Comparison of ENCODE assay signal across 34 cellular contexts in the genomic region with DNA sequence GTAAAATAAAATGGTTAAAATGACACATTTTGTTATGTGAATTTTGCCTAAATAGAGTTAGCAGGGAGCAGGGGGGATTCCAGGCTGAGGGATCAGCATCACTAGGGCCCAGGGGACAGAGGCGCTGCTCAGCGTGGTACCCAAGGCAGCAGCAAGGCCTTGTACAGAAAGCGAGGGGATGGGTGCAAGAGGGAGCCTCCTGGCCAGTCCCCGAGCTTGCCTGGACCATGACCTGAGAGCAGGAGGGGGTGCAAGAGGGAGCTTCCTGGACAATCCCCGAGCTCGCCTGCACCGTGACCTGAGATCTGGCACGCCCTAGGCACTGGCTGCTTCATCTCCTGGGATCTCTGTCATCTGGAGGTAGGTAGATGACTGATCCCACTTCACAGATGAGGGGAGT. TPM values are rescaled to one million over a fixed set of nuclear protein-coding genes. Genes with fewer than 3 reads are reported as not detected.
"Had no signal": no experiment of that assay in that cellular context is flagged by ENCODE, and none has a peak within 500 bp of the region (broad histone marks: within the 10 kb centered on the region; RNA-seq: fewer than 3 reads in every experiment).

No MANE protein-coding gene starts in this region.

- H3K27ac Mint-ChIP-seq: activated B cell treated with CpG ODN at 0.5 μM for 24 hours; activated CD8-positive, alpha-beta memory T cell treated with anti-CD3 and anti-CD28 coated beads, Interleukin-2, amount 10 ng/mL, durations not matched to agents 7 days and 5 days; activated CD8-positive, alpha-beta T cell treated with anti-CD3 and anti-CD28 coated beads, Interleukin-2, amount 10 ng/mL, durations not matched to agents 7 days and 5 days; activated naive CD4-positive, alpha-beta T cell treated with anti-CD3 and anti-CD28 coated beads for 36 hours; activated naive CD4-positive, alpha-beta T cell treated with anti-CD3 and anti-CD28 coated beads, Interleukin-2, amount 50 U/mL, for 24 hours; activated naive CD8-positive, alpha-beta T cell treated with anti-CD3 and anti-CD28 coated beads for 36 hours; activated naive CD8-positive, alpha-beta T cell treated with anti-CD3 and anti-CD28 coated beads, Interleukin-2, amount 50 U/mL, for 24 hours; activated T-helper 1 cell treated with anti-CD3 and anti-CD28 coated beads, Interleukin-12 subunit alpha, Interleukin-12 subunit beta, Interleukin-2, Interleukin-4 antibody, amounts not matched to agents 30 ng/mL and 10 ng/mL and 1 ng/mL, durations not matched to agents 14 hours and 24 hours and 36 hours; activated T-helper 2 cell treated with anti-CD3 and anti-CD28 coated beads, Interferon-gamma antibody, Interleukin-2, Interleukin-4, amounts not matched to agents 10 μg/mL and 5 μg/mL and 100 μg/mL, durations not matched to agents 14 hours and 24 hours and 36 hours; T-helper 17 cell; T-helper 2 cell treated with Interferon-gamma antibody and Interleukin-4, amounts not matched to agents 5 μg/mL and 100 μg/mL, for 36 hours had no signal

- H3K27me3 ChIP-seq: colonic mucosa had no signal

- H3K9me3 Mint-ChIP-seq: activated B cell treated with CpG ODN at 0.5 μM for 24 hours; activated naive CD4-positive, alpha-beta T cell treated with anti-CD3 and anti-CD28 coated beads for 36 hours; activated naive CD4-positive, alpha-beta T cell treated with anti-CD3 and anti-CD28 coated beads, Interleukin-2, amount 50 U/mL, for 24 hours; activated naive CD8-positive, alpha-beta T cell treated with anti-CD3 and anti-CD28 coated beads for 36 hours; activated naive CD8-positive, alpha-beta T cell treated with anti-CD3 and anti-CD28 coated beads, Interleukin-2, amount 50 U/mL, for 24 hours; activated T-helper 1 cell treated with anti-CD3 and anti-CD28 coated beads, Interleukin-12 subunit alpha, Interleukin-12 subunit beta, Interleukin-2, Interleukin-4 antibody, amounts not matched to agents 30 ng/mL and 10 ng/mL and 1 ng/mL, durations not matched to agents 14 hours and 24 hours and 36 hours; activated T-helper 2 cell treated with anti-CD3 and anti-CD28 coated beads, Interferon-gamma antibody, Interleukin-2, Interleukin-4, amounts not matched to agents 10 μg/mL and 5 μg/mL and 100 μg/mL, durations not matched to agents 14 hours and 24 hours and 36 hours; T-helper 2 cell treated with Interferon-gamma antibody and Interleukin-4, amounts not matched to agents 5 μg/mL and 100 μg/mL, for 36 hours had no signal

- H3K36me3 Mint-ChIP-seq: activated CD8-positive, alpha-beta memory T cell treated with anti-CD3 and anti-CD28 coated beads, Interleukin-2, amount 10 ng/mL, durations not matched to agents 7 days and 5 days; activated naive CD4-positive, alpha-beta T cell treated with anti-CD3 and anti-CD28 coated beads, Interleukin-2, amount 50 U/mL, for 24 hours; activated naive CD8-positive, alpha-beta T cell treated with anti-CD3 and anti-CD28 coated beads for 36 hours had no signal

- H3K4me1 Mint-ChIP-seq: activated CD8-positive, alpha-beta memory T cell treated with anti-CD3 and anti-CD28 coated beads, Interleukin-2, amount 10 ng/mL, durations not matched to agents 7 days and 5 days; activated naive CD4-positive, alpha-beta T cell treated with anti-CD3 and anti-CD28 coated beads, Interleukin-2, amount 50 U/mL, for 24 hours; T-helper 17 cell had no signal

- H3K4me1 ChIP-seq: colonic mucosa had no signal

- H3K36me3 ChIP-seq: colonic mucosa, esophagus squamous epithelium, gastroesophageal sphincter, WERI-Rb-1 had no signal

- DNase-seq: activated B cell treated with CpG ODN at 0.5 μM for 24 hours; activated CD4-positive, alpha-beta T cell treated with anti-CD3 and anti-CD28 coated beads for 48 hours; activated CD4-positive, alpha-beta T cell treated with anti-CD3 and anti-CD28 coated beads, Interleukin-2, amount 50 U/mL, for 1 hour; activated CD4-positive, alpha-beta T cell treated with anti-CD3 and anti-CD28 coated beads, Interleukin-2, amount 50 U/mL, for 48 hours; activated CD8-positive, alpha-beta memory T cell treated with anti-CD3 and anti-CD28 coated beads, Interleukin-2, amount 10 ng/mL, durations not matched to agents 7 days and 5 days; activated CD8-positive, alpha-beta memory T cell treated with anti-CD3 and anti-CD28 coated beads, Interleukin-2, amount 50 U/mL, for 4 hours; activated CD8-positive, alpha-beta T cell treated with anti-CD3 and anti-CD28 coated beads, Interleukin-2, amount 10 ng/mL, durations not matched to agents 7 days and 5 days; activated effector memory CD4-positive, alpha-beta T cell treated with anti-CD3 and anti-CD28 coated beads, Interleukin-2, amount 50 U/mL, for 16 hours; activated naive CD4-positive, alpha-beta T cell treated with anti-CD3 and anti-CD28 coated beads for 36 hours; activated naive CD8-positive, alpha-beta T cell treated with anti-CD3 and anti-CD28 coated beads for 36 hours; activated naive CD8-positive, alpha-beta T cell treated with anti-CD3 and anti-CD28 coated beads, Interleukin-2, amount 50 U/mL, for 24 hours; activated T-cell treated with anti-CD3 and anti-CD28 coated beads, Interleukin-2, amount 50 U/mL, for 1 hour; activated T-cell treated with anti-CD3 and anti-CD28 coated beads, Interleukin-2, amount 50 U/mL, for 48 hours; caudate nucleus; colonic mucosa; effector CD8-positive, alpha-beta T cell; esophagus squamous epithelium; foreskin melanocyte; T-helper 1 cell; T-helper 17 cell; T1000; WERI-Rb-1 had no signal

- ATAC-seq: activated CD4-positive, CD25-positive, alpha-beta regulatory T cell treated with anti-CD3 and anti-CD28 coated beads, Interleukin-2, amount 50 U/mL, for 24 hours; activated CD8-positive, alpha-beta memory T cell treated with anti-CD3 and anti-CD28 coated beads, Interleukin-2, amount 10 ng/mL, durations not matched to agents 7 days and 5 days; activated CD8-positive, alpha-beta T cell treated with anti-CD3 and anti-CD28 coated beads, Interleukin-2, amount 10 ng/mL, durations not matched to agents 7 days and 5 days; activated naive CD8-positive, alpha-beta T cell treated with anti-CD3 and anti-CD28 coated beads, Interleukin-2, amount 50 U/mL, for 24 hours; gastroesophageal sphincter; T-helper 17 cell had no signal

- H3K4me3 ChIP-seq: colonic mucosa, esophagus squamous epithelium, gastroesophageal sphincter had no signal

- H3K27ac ChIP-seq: colonic mucosa, epithelial cell of prostate, esophagus squamous epithelium, gastroesophageal sphincter, WERI-Rb-1 had no signal

- H3K9me3 ChIP-seq: colonic mucosa, esophagus squamous epithelium, gastroesophageal sphincter had no signal

- H3K4me3 Mint-ChIP-seq: activated B cell treated with CpG ODN at 0.5 μM for 24 hours; activated CD8-positive, alpha-beta memory T cell treated with anti-CD3 and anti-CD28 coated beads, Interleukin-2, amount 10 ng/mL, durations not matched to agents 7 days and 5 days; activated CD8-positive, alpha-beta T cell treated with anti-CD3 and anti-CD28 coated beads, Interleukin-2, amount 10 ng/mL, durations not matched to agents 7 days and 5 days; activated naive CD4-positive, alpha-beta T cell treated with anti-CD3 and anti-CD28 coated beads for 36 hours; activated naive CD4-positive, alpha-beta T cell treated with anti-CD3 and anti-CD28 coated beads, Interleukin-2, amount 50 U/mL, for 24 hours; activated naive CD8-positive, alpha-beta T cell treated with anti-CD3 and anti-CD28 coated beads for 36 hours; activated naive CD8-positive, alpha-beta T cell treated with anti-CD3 and anti-CD28 coated beads, Interleukin-2, amount 50 U/mL, for 24 hours; activated T-helper 1 cell treated with anti-CD3 and anti-CD28 coated beads, Interleukin-12 subunit alpha, Interleukin-12 subunit beta, Interleukin-2, Interleukin-4 antibody, amounts not matched to agents 30 ng/mL and 10 ng/mL and 1 ng/mL, durations not matched to agents 14 hours and 24 hours and 36 hours; T-helper 17 cell; T-helper 2 cell treated with Interferon-gamma antibody and Interleukin-4, amounts not matched to agents 5 μg/mL and 100 μg/mL, for 36 hours had no signal

- FAIRE-seq: astrocyte, endometrium had no signal

RNA-seq across cellular contexts. Expression of a gene that starts 17.3 kb away (rescaled TPM):
- total RNA-seq: activated B cell treated with CpG ODN at 0.5 μM for 24 hours; activated CD8-positive, alpha-beta memory T cell treated with anti-CD3 and anti-CD28 coated beads for 36 hours; activated CD8-positive, alpha-beta memory T cell treated with anti-CD3 and anti-CD28 coated beads, Interleukin-2, amount 10 ng/mL, durations not matched to agents 7 days and 5 days; activated CD8-positive, alpha-beta T cell treated with anti-CD3 and anti-CD28 coated beads, Interleukin-2, amount 10 ng/mL, durations not matched to agents 7 days and 5 days; activated T-helper 1 cell treated with anti-CD3 and anti-CD28 coated beads, Interleukin-12 subunit alpha, Interleukin-12 subunit beta, Interleukin-2, Interleukin-4 antibody, amounts not matched to agents 30 ng/mL and 10 ng/mL and 1 ng/mL, durations not matched to agents 14 hours and 24 hours and 36 hours; fibroblast of lung; fibroblast of villous mesenchyme had no signal
